Comparison of ENCODE assay signal across 8 cellular contexts in the genomic region with DNA sequence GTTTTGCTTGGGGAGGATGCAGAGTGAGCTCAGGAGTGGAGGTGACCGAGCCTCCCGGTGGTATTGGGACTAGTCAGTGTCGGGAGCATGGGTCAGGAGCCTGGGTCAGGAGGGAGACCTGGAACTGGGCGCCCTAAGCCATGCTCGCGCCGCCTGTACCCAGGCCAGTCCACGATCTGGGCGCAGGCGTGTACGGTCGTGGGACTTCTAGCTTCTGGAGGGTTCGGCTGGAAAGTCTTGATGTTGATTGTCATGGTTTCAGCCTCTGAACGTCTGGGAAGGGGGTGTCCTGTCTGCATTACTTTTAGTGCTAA. TPM values are rescaled to one million over a fixed set of nuclear protein-coding genes. Genes with fewer than 3 reads are reported as not detected.
A peak's percentile ranks its signal among the peaks of the same experiment; 100 is the strongest.
DNase-seq lines count a peak whose midpoint lies in the region; ATAC-seq, FAIRE-seq and TF ChIP-seq lines count a peak whose summit lies in the region.

No MANE protein-coding gene starts in this region.

- intact Hi-C loops in Panc1 (cut with micrococcal nuclease; ENCODE audit: unreplicated experiment), result no loop called here

- H3K27me3 ChIP-seq in Panc1 (ENCODE audit: control insufficient read depth, insufficient read depth, low read length) (no peaks in the 10 kb centered on the region), right atrium auricular region (no peaks in the 10 kb centered on the region), stomach smooth muscle (ENCODE audit: control insufficient read depth in 1 of 2, insufficient read depth in 2 of 2, low read length in 2 of 2) (no peaks in the 10 kb centered on the region)

- WGBS in A549 (ENCODE audit: missing lambda C conversion rate), result no CpG with 5 or more reads among the region's 14 CpGs

- CTCF ChIA-PET in A549 (lab: Yijun Ruan, JAX) (interaction anchor here (0.6 to 4.4 kb wide), 23 partner anchors 9 to 361 kb away, joined by 3 to 30 read pairs (median 5); a partner anchor contains a TSS), Panc1 (lab: Charles Lee) (interaction anchor here (0.6 kb wide), 2 partner anchors 29 to 117 kb away, joined by 3 to 9 read pairs; no protein-coding TSS in a partner anchor)

- no peak for TF ChIP-seq CTCF in A549 (IDR thresholded peaks at IDR 0.05)
- TF ChIP-seq CTCF in Panc1 (IDR thresholded peaks at IDR 0.05), result no peak
- TF ChIP-seq CTCF in right atrium auricular region (IDR thresholded peaks at IDR 0.05), result no peak

- TF ChIP-seq EP300 in A549 (IDR thresholded peaks at IDR 0.05), result no peak

- POLR2A ChIA-PET in A549 (lab: Yijun Ruan, JAX) (interaction anchor here (0.6 to 4.1 kb wide), 14 partner anchors 9 to 312 kb away, joined by 3 to 80 read pairs (median 9); a partner anchor contains a TSS), Panc1 (lab: Charles Lee) (no interaction called here)

- H3K9ac ChIP-seq in stomach smooth muscle (ENCODE audit: low read length in 2 of 2), result peak overlapping the region; percentile 91 to 96

- TF ChIP-seq RAD21 in A549 (conservative IDR thresholded peaks at IDR 0.05 in 1 of 2, IDR thresholded peaks at IDR 0.05 in 1 of 2), result no peak

- no peak overlapping the region for H3K4me2 ChIP-seq in A549

- FAIRE-seq in A549 (lab: Jason Lieb, UNC), result no peak

- H3K27ac ChIP-seq in A549, result no peak overlapping the region
- no peak overlapping the region; the same call in 1 of the 2 replicates for H3K27ac ChIP-seq in Panc1 (ENCODE audit: low read length)
- H3K27ac ChIP-seq in right atrium auricular region, result peak overlapping the region; percentile 80 to 87
- peak overlapping the region; percentile 90 for H3K27ac ChIP-seq in stomach smooth muscle (ENCODE audit: low read length)

- no peak for TF ChIP-seq POLR2A in A549 (IDR thresholded peaks at IDR 0.05; ENCODE audit: low read length)

- H3K4me3 ChIP-seq in A549 (no peak overlapping the region), Panc1 (ENCODE audit: low read depth in 2 of 2, low read length in 2 of 2) (no peak overlapping the region; a peak in 1 of 4 replicates), right atrium auricular region (peak overlapping the region; percentile 59 to 85), stomach smooth muscle (ENCODE audit: low read length in 2 of 2) (peak overlapping the region in 1 of 2 donors; percentile 99)

- ATAC-seq in A549 (peak; percentile 56 to 61), GM21529 (IDR thresholded peaks at IDR 0.05; ENCODE audit: unreplicated experiment) (peak; percentile 16), Panc1 (peak; percentile 52)

- H3K9me3 ChIP-seq in A549 (no peaks in the 10 kb centered on the region), Panc1 (ENCODE audit: control insufficient read depth, insufficient read depth, low read depth, low read length) (no peaks in the 10 kb centered on the region), right atrium auricular region (no peaks in the 10 kb centered on the region), stomach smooth muscle (ENCODE audit: control insufficient read depth in 2 of 2, low read length in 2 of 2) (no peaks in the 10 kb centered on the region)

- in situ Hi-C loops in Panc1 (cut with HindIII; ENCODE audit: low pct_unique_long_range_greater_than_20kb, low sequenced_read_pairs), result no loop called here

- BruUV-seq in Panc1 (replicated peaks; lab: Mats Ljungman, UMichigan), result no TSS peak

- H3K4me1 ChIP-seq in A549 (peaks cover 9% of the 10 kb centered on the region; the same call in 1 of the 3 replicates), Panc1 (ENCODE audit: control insufficient read depth, insufficient read depth, low read length) (no peaks in the 10 kb centered on the region), right atrium auricular region (no peaks in the 10 kb centered on the region), stomach smooth muscle (ENCODE audit: control insufficient read depth, insufficient read depth, low read length) (peaks cover 10% of the 10 kb centered on the region)

- no peak for DNase-seq in A549 (ENCODE audit: low read depth in 1 of 2, low spot score in 1 of 2)
- DNase-seq in Panc1 (ENCODE audit: low read depth, low spot score), result no peak
- no peak for DNase-seq in right atrium auricular region (ENCODE audit: low spot score)
- no peak for DNase-seq in NCI-H526 (lab: John Stamatoyannopoulos, UW)
- DNase-seq in NK-92 (lab: John Stamatoyannopoulos, UW; ENCODE audit: unreplicated experiment), result no peak
- DNase-seq in D341Med (ENCODE audit: low spot score), result no peak

- H3K36me3 ChIP-seq in Panc1 (ENCODE audit: control insufficient read depth, insufficient read depth, low read length) (peaks cover 9% of the 10 kb centered on the region), right atrium auricular region (peaks cover 10% of the 10 kb centered on the region), stomach smooth muscle (ENCODE audit: control insufficient read depth in 2 of 2, insufficient read depth in 2 of 2, low read length in 2 of 2) (peaks cover 9 to 15% of the 10 kb centered on the region in 2 donors)

TF ChIP-seq in A549, 52 proteins besides CTCF, POLR2A, EP300 and RAD21:
- TF ChIP-seq ZC3H11A (IDR thresholded peaks at IDR 0.05), result 0 out of 2 replicates have a peak, but pooled peaks have one; percentile 2
- no peak for TF ChIP-seq RARB (CRISPR knock-in tag; IDR thresholded peaks at IDR 0.05)
- TF ChIP-seq KDM5A (IDR thresholded peaks at IDR 0.05), result 0 out of 2 replicates have a peak, but pooled peaks have one; percentile 20
TF ChIP-seq in A549: peak in this region for 2.

RNA-seq across cellular contexts. Expression of a gene that starts 0.2 kb away (rescaled TPM):
- polyA plus RNA-seq in A549 (2011; rRNA removed), result 214 and 219 TPM in 2 replicates
- polyA plus RNA-seq in A549 (2012; cell fraction: cytosol; rRNA removed), result 72.4 and 82.5 TPM in 2 replicates
- 65.4 and 108 TPM in 2 replicates for polyA plus RNA-seq in A549 (2012; cell fraction: nucleus; rRNA removed)
- 259 to 300 TPM (median 270 TPM) in 3 replicates for polyA plus RNA-seq in A549 (2017; fragmentation: RNase III; extraction: RNeasy Plus Mini Kit Qiagen cat#74134 plus additional on column Dnase treatment)
- 298 and 320 TPM in 2 replicates for polyA minus RNA-seq in A549 (2011; rRNA and poly(A)+ RNA removed)
- total RNA-seq in Panc1 (2021; ENCODE audit: unreplicated experiment), result 154 TPM
- 161 TPM for polyA plus RNA-seq in Panc1 (2012; ENCODE audit: insufficient read length)
- 10 to 100 TPM; 61.6 to 64.9 TPM for total RNA-seq in right atrium auricular region

RNA-seq across cellular contexts. Expression of a gene that starts 28.0 kb away (rescaled TPM):
- 11.2 and 15.0 TPM in 2 replicates for polyA plus RNA-seq in A549 (2011; rRNA removed)
- polyA plus RNA-seq in A549 (2012; cell fraction: cytosol; rRNA removed), result 3.8 and 4.8 TPM in 2 replicates
- 2.8 and 5.1 TPM in 2 replicates for polyA plus RNA-seq in A549 (2012; cell fraction: nucleus; rRNA removed)
- polyA plus RNA-seq in A549 (2017; fragmentation: RNase III; extraction: RNeasy Plus Mini Kit Qiagen cat#74134 plus additional on column Dnase treatment), result 6.1 to 6.4 TPM (median 6.2 TPM) in 3 replicates
- 12.5 and 13.4 TPM in 2 replicates for polyA minus RNA-seq in A549 (2011; rRNA and poly(A)+ RNA removed)
- total RNA-seq in Panc1 (2021; ENCODE audit: unreplicated experiment), result 9.6 TPM
- polyA plus RNA-seq in Panc1 (2012; ENCODE audit: insufficient read length), result 2.6 TPM
- total RNA-seq in right atrium auricular region, result 1 to 10 TPM; 5.7 to 6.9 TPM

Comparison
In these comparisons a context has a peak if more than half of its experiments do, and no peak if none do; other contexts are left out.
1. H3K27ac ChIP-seq: peak in right atrium auricular region (2 of 2) and stomach smooth muscle (single experiment); none in A549 (0 of 2) and Panc1 (single experiment).
2. H3K4me3 ChIP-seq: peak in right atrium auricular region (2 of 2); none in A549 (single experiment) and Panc1 (0 of 2).
3. Peak in every context shown above with its lines, with median percentiles within 50 percentile points of each other: ATAC-seq.